16 cellular contexts compared by ENCODE assay signal in genomic region chr13:110453767-110454166, GRCh38.
"Had no signal": no experiment of that assay in that cellular context is flagged by ENCODE, and none has a peak within 500 bp of the region (broad histone marks: within the 10 kb centered on the region; RNA-seq: fewer than 3 reads in every experiment).

No MANE protein-coding gene starts in this region.

- DNase-seq: activated CD4-positive, CD25-positive, alpha-beta regulatory T cell treated with anti-CD3 and anti-CD28 coated beads, Interleukin-2, amount 50 U/mL, for 72 hours; activated gamma-delta T cell; cerebellar nuclear complex; effector CD4-positive, alpha-beta T cell; mucosa of descending colon; naive thymus-derived CD4-positive, alpha-beta T cell; stimulated activated CD4-positive, alpha-beta T cell treated with anti-CD3 and anti-CD28 coated beads, Interleukin-2, amount 100 ng/mL, for 24 hours; stimulated activated naive CD4-positive, alpha-beta T cell treated with Interleukin-2 at 50 U/mL for 16 hours; substantia nigra had no signal

- H3K4me3 Mint-ChIP-seq: activated naive CD4-positive, alpha-beta T cell treated with anti-CD3 and anti-CD28 coated beads, Interleukin-2, amount 50 U/mL, for 24 hours; memory B cell; naive thymus-derived CD4-positive, alpha-beta T cell had no signal

- H3K36me3 ChIP-seq: breast epithelium, pancreas had no signal

- H3K27ac ChIP-seq: breast epithelium, pancreas, VCaP had no signal

- H3K27ac Mint-ChIP-seq: activated naive CD4-positive, alpha-beta T cell treated with anti-CD3 and anti-CD28 coated beads, Interleukin-2, amount 50 U/mL, for 24 hours; memory B cell; naive thymus-derived CD4-positive, alpha-beta T cell had no signal

- H3K9me3 ChIP-seq: breast epithelium, mucosa of descending colon, pancreas, tibial artery had no signal

- ATAC-seq: esophagus mucosa; mucosa of descending colon; naive thymus-derived CD4-positive, alpha-beta T cell; pancreas had no signal

- H3K36me3 Mint-ChIP-seq: activated naive CD4-positive, alpha-beta T cell treated with anti-CD3 and anti-CD28 coated beads, Interleukin-2, amount 50 U/mL, for 24 hours; memory B cell; naive thymus-derived CD4-positive, alpha-beta T cell had no signal

- H3K27me3 ChIP-seq: breast epithelium, pancreas, tibial artery had no signal

- H3K4me1 ChIP-seq: breast epithelium, pancreas had no signal

- H3K4me3 ChIP-seq: breast epithelium, mucosa of descending colon, pancreas, tibial artery had no signal

- H3K9me3 Mint-ChIP-seq: activated naive CD4-positive, alpha-beta T cell treated with anti-CD3 and anti-CD28 coated beads, Interleukin-2, amount 50 U/mL, for 24 hours; memory B cell; naive thymus-derived CD4-positive, alpha-beta T cell had no signal
